ENCODE assay signal across 11 cellular contexts in genomic region chr12:30902606-30903005, GRCh38. TPM values are rescaled to one million over a fixed set of nuclear protein-coding genes. Genes with fewer than 3 reads are reported as not detected.
"Had no signal": no experiment of that assay in that cellular context is flagged by ENCODE, and none has a peak within 500 bp of the region (broad histone marks: within the 10 kb centered on the region; RNA-seq: fewer than 3 reads in every experiment).

No MANE protein-coding gene starts in this region.

- ATAC-seq: HCT116, HepG2 had no signal

- DNase-seq: GOT3, H7, HFFc6, KBM-7 had no signal

- H3K9ac ChIP-seq: GM23248, KMS-11 had no signal

- H2AFZ ChIP-seq: GM23248 had no signal

- H3K27ac ChIP-seq: GM23248, HL-60, KMS-11 had no signal

- H3K4me3 ChIP-seq: GM23248, HAP-1 had no signal

- H3K36me3 ChIP-seq: HAP-1 had no signal

- H3K4me1 ChIP-seq: HAP-1 had no signal

- H3K4me2 ChIP-seq: KMS-11 had no signal

RNA-seq across cellular contexts. Expression of gene TSPAN11, which starts 23.9 kb away (rescaled TPM):
- total RNA-seq: HT1080 had no signal
